In the genomic region with DNA sequence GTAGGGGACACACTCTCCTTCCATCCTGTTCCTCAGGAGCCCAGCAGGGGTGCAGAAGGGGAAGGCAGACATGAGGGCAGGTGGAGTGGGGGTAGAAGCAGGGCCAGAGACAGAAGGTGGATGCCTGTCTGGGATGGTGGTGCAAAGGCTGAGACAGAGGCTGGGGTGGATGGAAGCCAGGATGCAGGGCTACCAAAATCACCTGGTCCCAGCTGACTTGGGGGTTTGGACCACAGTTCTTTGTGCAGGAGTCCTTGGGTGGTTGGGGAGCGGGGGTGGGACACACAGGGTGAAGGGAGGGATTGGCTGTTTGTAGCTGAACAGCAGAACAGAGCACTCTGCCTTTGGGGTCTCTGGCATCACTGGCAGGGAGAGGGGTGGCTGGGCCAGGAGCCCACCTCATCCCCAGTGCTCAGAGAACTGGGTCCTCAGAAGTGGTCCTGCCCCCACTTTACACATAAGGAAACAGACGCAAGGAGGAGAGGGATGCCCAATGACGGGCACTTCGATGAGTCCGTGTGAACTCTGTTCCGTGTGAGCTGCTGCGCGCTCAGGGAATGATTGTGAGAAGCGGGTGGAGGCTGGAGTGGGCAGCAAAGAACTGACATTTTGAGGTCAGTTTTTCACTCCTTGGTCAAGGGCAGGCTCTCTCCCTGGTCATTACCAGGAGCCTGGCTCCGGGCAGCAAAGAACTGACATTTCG, we compare ENCODE assay signal across 12 cellular contexts. TPM values are rescaled to one million over a fixed set of nuclear protein-coding genes. Genes with fewer than 3 reads are reported as not detected.
DNase-seq lines count a peak whose midpoint lies in the region; ATAC-seq and TF ChIP-seq lines count a peak whose summit lies in the region.
"Had no signal": no experiment of that assay in that cellular context is flagged by ENCODE, and none has a peak within 500 bp of the region (broad histone marks: within the 10 kb centered on the region; RNA-seq: fewer than 3 reads in every experiment).

No MANE protein-coding gene starts in this region.

- intact Hi-C loops in lower lobe of right lung (cut with DNase I), result no loop called here

- H3K27me3 ChIP-seq in H7 (ENCODE audit: control insufficient read depth, insufficient read depth, low read length) (no peaks in the 10 kb centered on the region), lower lobe of right lung (ENCODE audit: low read depth) (no peaks in the 10 kb centered on the region)

- TF ChIP-seq CTCF in lower lobe of right lung (IDR thresholded peaks at IDR 0.05), result no peak

- ATAC-seq in lower lobe of right lung (no peak), HG03175 (IDR thresholded peaks at IDR 0.05; ENCODE audit: unreplicated experiment) (no peak)
- no peak for ATAC-seq in stimulated activated naive B cell treated with anti-CD40 and anti-IgM and Interleukin-4, amounts not matched to agents 10 μg/mL and 1 μg/mL and 100 μg/mL, for 72 hours (replicated peaks)

- H3K27me3 Mint-ChIP-seq in stimulated activated naive B cell treated with anti-CD40 and anti-IgM and Interleukin-4, amounts not matched to agents 10 μg/mL and 1 μg/mL and 100 μg/mL, for 72 hours, result no peaks in the 10 kb centered on the region

- H3K4me3 ChIP-seq in H7 (ENCODE audit: insufficient read depth, low read depth, low read length) (peak overlapping the region; percentile 51), lower lobe of right lung (peak overlapping the region; percentile 38)

- H3K36me3 ChIP-seq in H7 (replicated peaks; ENCODE audit: control insufficient read depth, insufficient read depth, low read length), result peaks cover 11% of the 10 kb centered on the region
- peaks cover 51% of the 10 kb centered on the region for H3K36me3 ChIP-seq in lower lobe of right lung

- peak overlapping the region; percentile 36 for H3K27ac ChIP-seq in caudate nucleus (ENCODE audit: low read depth, low read length)
- peak overlapping the region; percentile 77 for H3K27ac ChIP-seq in lower lobe of right lung

- H3K36me3 Mint-ChIP-seq in stimulated activated naive B cell treated with anti-CD40 and anti-IgM and Interleukin-4, amounts not matched to agents 10 μg/mL and 1 μg/mL and 100 μg/mL, for 72 hours, result peaks cover 35 to 53% of the 10 kb centered on the region in 2 donors

- no peaks in the 10 kb centered on the region for H3K9me3 Mint-ChIP-seq in stimulated activated naive B cell treated with anti-CD40 and anti-IgM and Interleukin-4, amounts not matched to agents 10 μg/mL and 1 μg/mL and 100 μg/mL, for 72 hours

- peaks cover 15 to 33% of the 10 kb centered on the region in 2 donors for H3K4me1 Mint-ChIP-seq in stimulated activated naive B cell treated with anti-CD40 and anti-IgM and Interleukin-4, amounts not matched to agents 10 μg/mL and 1 μg/mL and 100 μg/mL, for 72 hours

- peaks cover 30% of the 10 kb centered on the region for H3K4me1 ChIP-seq in lower lobe of right lung

- DNase-seq in H7, result peak; percentile 61
- DNase-seq in caudate nucleus (lab: John Stamatoyannopoulos, UW), result no peak
- DNase-seq in lower lobe of right lung, result no peak
- DNase-seq in stimulated activated naive B cell treated with anti-CD40 and anti-IgM and Interleukin-4, amounts not matched to agents 10 μg/mL and 1 μg/mL and 100 μg/mL, for 72 hours, result no peak
- no peak for DNase-seq in NCI-H1092 (lab: John Stamatoyannopoulos, UW)
- no peak for DNase-seq in SIG-M5 (lab: John Stamatoyannopoulos, UW)
- DNase-seq in activated gamma-delta T cell treated with Interleukin-2 at 50 U/mL for 16 hours, result no peak
- DNase-seq: activated CD4-positive, alpha-beta T cell treated with anti-CD3 and anti-CD28 coated beads, Interleukin-2, amount 50 U/mL, for 4 hours; cortex of kidney; midbrain; MV-4-11 had no signal

- H3K4me3 Mint-ChIP-seq in stimulated activated naive B cell treated with anti-CD40 and anti-IgM and Interleukin-4, amounts not matched to agents 10 μg/mL and 1 μg/mL and 100 μg/mL, for 72 hours, result no peak overlapping the region

- no peaks in the 10 kb centered on the region for H3K9me3 ChIP-seq in lower lobe of right lung

- peak overlapping the region; percentile 20 for H3K27ac Mint-ChIP-seq in stimulated activated naive B cell treated with anti-CD40 and anti-IgM and Interleukin-4, amounts not matched to agents 10 μg/mL and 1 μg/mL and 100 μg/mL, for 72 hours

RNA-seq across cellular contexts. Expression of a gene that starts 1.8 kb away (rescaled TPM):
- 188 and 343 TPM in 2 replicates for total RNA-seq in H7 (2014; rRNA removed; shearing (Covaris generic))
- total RNA-seq in lower lobe of right lung, result 297 TPM

RNA-seq across cellular contexts. Expression of a gene that starts 22.4 kb away (rescaled TPM):
- 10.3 and 14.7 TPM in 2 replicates for total RNA-seq in H7 (2014; rRNA removed; shearing (Covaris generic))
- 190 TPM for total RNA-seq in lower lobe of right lung

RNA-seq across cellular contexts. Expression of a gene that starts 30.9 kb away (rescaled TPM):
- 28.4 and 29.3 TPM in 2 replicates for total RNA-seq in H7 (2014; rRNA removed; shearing (Covaris generic))
- total RNA-seq in lower lobe of right lung, result 50.2 TPM

RNA-seq across cellular contexts. Expression of a gene that starts 31.5 kb away (rescaled TPM):
- 10.1 and 14.9 TPM in 2 replicates for total RNA-seq in H7 (2014; rRNA removed; shearing (Covaris generic))
- total RNA-seq in lower lobe of right lung, result 28.9 TPM

RNA-seq across cellular contexts. Expression of a gene that starts 56.9 kb away (rescaled TPM):
- 138 and 159 TPM in 2 replicates for total RNA-seq in H7 (2014; rRNA removed; shearing (Covaris generic))
- total RNA-seq in lower lobe of right lung, result 78.2 TPM

Comparison
In these comparisons a context has a peak if more than half of its experiments do, and no peak if none do; other contexts are left out.
1. RNA of a gene that starts 22.4 kb away (total RNA-seq): 190 TPM in lower lobe of right lung (single experiment); 10.3 to 14.7 TPM in H7; every median in the first group is over 10 times any median in the second.